Comparison of ENCODE assay signal across 15 cellular contexts in genomic region chr5:17105744-17106450, GRCh38.
DNase-seq lines count a peak whose midpoint lies in the region; ATAC-seq and TF ChIP-seq lines count a peak whose summit lies in the region.
"Had no signal": no experiment of that assay in that cellular context is flagged by ENCODE, and none has a peak within 500 bp of the region (broad histone marks: within the 10 kb centered on the region; RNA-seq: fewer than 3 reads in every experiment).

No MANE protein-coding gene starts in this region.

- H3K4me3 ChIP-seq in ACC112 (ENCODE audit: low read depth, low read length) (no peak overlapping the region), hepatocyte (no peak overlapping the region), gastroesophageal sphincter (no peak overlapping the region)
- H3K4me3 ChIP-seq: K562 had no signal

- no peaks in the 10 kb centered on the region for H4K20me1 ChIP-seq in hepatocyte (ENCODE audit: insufficient read depth, poor library complexity, severe bottlenecking)

- H3K27ac ChIP-seq in ACC112 (ENCODE audit: low read depth, low read length): peak overlapping the region; percentile 46
- peak overlapping the region; percentile 81 for H3K27ac ChIP-seq in hepatocyte
- H3K27ac ChIP-seq in gastroesophageal sphincter: no peak overlapping the region

- TF ChIP-seq POLR2A in gastroesophageal sphincter (IDR thresholded peaks at IDR 0.05): no peak

- H2AFZ ChIP-seq in ACC112 (ENCODE audit: low read length, unreplicated experiment): peak overlapping the region; percentile 75
- H2AFZ ChIP-seq in hepatocyte: no peak overlapping the region

- no peaks in the 10 kb centered on the region for H3K27me3 Mint-ChIP-seq in activated CD4-positive, alpha-beta T cell treated with anti-CD3 and anti-CD28 coated beads, Interleukin-2, amount 10 ng/mL, durations not matched to agents 24 days and 14 days
- no peaks in the 10 kb centered on the region for H3K27me3 Mint-ChIP-seq in osteocyte (ENCODE audit: unreplicated experiment)
- H3K27me3 Mint-ChIP-seq: activated CD4-positive, alpha-beta T cell treated with anti-CD3 and anti-CD28 coated beads for 36 hours had no signal

- no peak for TF ChIP-seq CTCF in hepatocyte (IDR thresholded peaks at IDR 0.05; ENCODE audit: poor library complexity)
- no peak for TF ChIP-seq CTCF in gastroesophageal sphincter (IDR thresholded peaks at IDR 0.05)
- no peak for TF ChIP-seq CTCF in osteocyte (IDR thresholded peaks at IDR 0.05)

- ATAC-seq in gastroesophageal sphincter: no peak
- ATAC-seq: activated CD4-positive, alpha-beta T cell treated with anti-CD3 and anti-CD28 coated beads for 36 hours; K562 had no signal

- no peak overlapping the region for H3K4me2 ChIP-seq in hepatocyte

- H3K9me3 Mint-ChIP-seq in activated CD4-positive, alpha-beta T cell treated with anti-CD3 and anti-CD28 coated beads, Interleukin-2, amount 10 ng/mL, durations not matched to agents 24 days and 14 days: no peaks in the 10 kb centered on the region
- H3K9me3 Mint-ChIP-seq in osteocyte (ENCODE audit: unreplicated experiment): no peaks in the 10 kb centered on the region
- H3K9me3 Mint-ChIP-seq: neural crest cell had no signal

- H3K4me1 Mint-ChIP-seq in activated CD4-positive, alpha-beta T cell treated with anti-CD3 and anti-CD28 coated beads, Interleukin-2, amount 10 ng/mL, durations not matched to agents 24 days and 14 days: no peaks in the 10 kb centered on the region
- H3K4me1 Mint-ChIP-seq in osteocyte (ENCODE audit: unreplicated experiment): peaks cover 15% of the 10 kb centered on the region
- H3K4me1 Mint-ChIP-seq: activated CD4-positive, alpha-beta T cell treated with anti-CD3 and anti-CD28 coated beads for 36 hours had no signal

- DNase-seq in HT1080 (ENCODE audit: low read depth) (peak; percentile 88), dedifferentiated amniotic fluid mesenchymal stem cell (ENCODE audit: extremely low spot score) (peak; percentile 82), hepatocyte (ENCODE audit: low spot score) (peak; percentile 74), osteocyte (ENCODE audit: extremely low spot score, unreplicated experiment) (no peak), DMS79 (lab: John Stamatoyannopoulos, UW) (no peak)
- DNase-seq in activated CD4-positive, alpha-beta T cell treated with anti-CD3 and anti-CD28 coated beads, Interleukin-2, amount 10 ng/mL, durations not matched to agents 24 days and 14 days: no peak
- DNase-seq: activated CD4-positive, alpha-beta T cell treated with anti-CD3 and anti-CD28 coated beads for 36 hours; DMS79 treated with DMSO at 0.1 percent for 48 hours; NCI-H2081; SW 1271; trophoblast cell had no signal

- TF ChIP-seq EP300 in gastroesophageal sphincter (IDR thresholded peaks at IDR 0.05): no peak

- H3K36me3 Mint-ChIP-seq in activated CD4-positive, alpha-beta T cell treated with anti-CD3 and anti-CD28 coated beads, Interleukin-2, amount 10 ng/mL, durations not matched to agents 24 days and 14 days (ENCODE audit: low read depth): no peaks in the 10 kb centered on the region
- no peaks in the 10 kb centered on the region for H3K36me3 Mint-ChIP-seq in osteocyte (ENCODE audit: unreplicated experiment)

- no peaks in the 10 kb centered on the region for H3K27me3 ChIP-seq in ACC112 (ENCODE audit: insufficient read depth, low read length)
- no peaks in the 10 kb centered on the region for H3K27me3 ChIP-seq in hepatocyte
- peaks cover 4% of the 10 kb centered on the region for H3K27me3 ChIP-seq in gastroesophageal sphincter

- WGBS in hepatocyte (ENCODE audit: low lambda C conversion rate, missing lambda C conversion rate): 68% methylated on average over 5 of the region's 5 CpGs
- 47 to 50% methylated on average over 5 of the region's 5 CpGs for WGBS in gastroesophageal sphincter (ENCODE audit: low coverage in 1 of 2), 2 donors

- H3K4me1 ChIP-seq in ACC112 (ENCODE audit: control insufficient read depth, insufficient read depth, low read length, unreplicated experiment) (peaks cover 15% of the 10 kb centered on the region), hepatocyte (ENCODE audit: insufficient read depth) (peaks cover 4% of the 10 kb centered on the region), gastroesophageal sphincter (no peaks in the 10 kb centered on the region)

- H3K36me3 ChIP-seq in ACC112 (ENCODE audit: insufficient read depth, low read length): no peaks in the 10 kb centered on the region
- no peaks in the 10 kb centered on the region for H3K36me3 ChIP-seq in hepatocyte (replicated peaks; ENCODE audit: insufficient read depth, low read depth)
- no peaks in the 10 kb centered on the region for H3K36me3 ChIP-seq in gastroesophageal sphincter

- H3K4me3 Mint-ChIP-seq in activated CD4-positive, alpha-beta T cell treated with anti-CD3 and anti-CD28 coated beads, Interleukin-2, amount 10 ng/mL, durations not matched to agents 24 days and 14 days: no peak overlapping the region
- no peak overlapping the region for H3K4me3 Mint-ChIP-seq in osteocyte (ENCODE audit: unreplicated experiment)
- H3K4me3 Mint-ChIP-seq: activated CD4-positive, alpha-beta T cell treated with anti-CD3 and anti-CD28 coated beads for 36 hours; neural crest cell had no signal

- no peak overlapping the region for H3K27ac Mint-ChIP-seq in activated CD4-positive, alpha-beta T cell treated with anti-CD3 and anti-CD28 coated beads, Interleukin-2, amount 10 ng/mL, durations not matched to agents 24 days and 14 days
- no peak overlapping the region for H3K27ac Mint-ChIP-seq in osteocyte (ENCODE audit: unreplicated experiment)
- H3K27ac Mint-ChIP-seq: activated CD4-positive, alpha-beta T cell treated with anti-CD3 and anti-CD28 coated beads for 36 hours had no signal

- H3K9me3 ChIP-seq in hepatocyte (ENCODE audit: low read depth) (no peaks in the 10 kb centered on the region), gastroesophageal sphincter (no peaks in the 10 kb centered on the region)

- H3K79me2 ChIP-seq in ACC112 (ENCODE audit: control insufficient read depth, insufficient read depth, low read length, unreplicated experiment) (no peaks in the 10 kb centered on the region), hepatocyte (no peaks in the 10 kb centered on the region)

- no peaks in the 10 kb centered on the region for H3K9me2 ChIP-seq in hepatocyte (replicated peaks; ENCODE audit: insufficient read depth)

- intact Hi-C loops in activated CD4-positive, alpha-beta T cell treated with anti-CD3 and anti-CD28 coated beads, Interleukin-2, amount 10 ng/mL, durations not matched to agents 24 days and 14 days (cut with micrococcal nuclease): no loop called here

Comparison
In these comparisons a context has a peak if more than half of its experiments do, and no peak if none do; other contexts are left out.
1. H3K27ac ChIP-seq: peak in ACC112 (single experiment) and hepatocyte (single experiment); none in gastroesophageal sphincter (0 of 4).
2. DNase-seq: peak in HT1080 (single experiment), dedifferentiated amniotic fluid mesenchymal stem cell (single experiment) and hepatocyte (single experiment); none in activated CD4-positive, alpha-beta T cell treated with anti-CD3 and anti-CD28 coated beads, Interleukin-2, amount 10 ng/mL, durations not matched to agents 24 days and 14 days (single experiment), osteocyte (single experiment) and DMS79 (single experiment).